28 cellular contexts compared by ENCODE assay signal in the genomic region with DNA sequence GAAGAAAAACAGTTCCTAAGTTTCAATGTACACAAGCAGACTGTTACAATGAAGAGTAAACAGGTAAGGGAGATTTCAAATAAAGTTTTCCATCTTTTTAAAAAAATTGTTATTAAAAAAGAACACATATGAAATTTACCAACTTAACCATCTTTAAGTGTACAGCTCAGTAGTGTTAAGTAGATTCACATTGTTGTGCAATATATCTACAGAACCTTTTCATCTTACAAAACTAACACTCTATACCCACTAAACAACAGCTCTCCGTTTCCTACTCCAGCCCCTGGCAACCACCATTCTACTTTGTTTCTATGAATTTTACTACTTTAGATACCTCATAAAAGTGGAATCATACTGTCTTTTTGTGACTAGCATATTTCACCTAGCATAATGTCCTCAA.
"Had no signal": no experiment of that assay in that cellular context is flagged by ENCODE, and none has a peak within 500 bp of the region (broad histone marks: within the 10 kb centered on the region; RNA-seq: fewer than 3 reads in every experiment).

No MANE protein-coding gene starts in this region.

- H3K27ac ChIP-seq: neural progenitor cell, ovary, parathyroid adenoma, psoas muscle, skin epidermis, spleen, suprapubic skin, testis, tibial artery, transverse colon, upper lobe of right lung, uterus had no signal

- H3K36me3 ChIP-seq: neural progenitor cell, ovary, spleen, suprapubic skin, tibial artery, transverse colon, upper lobe of right lung, uterus had no signal

- H3K4me2 ChIP-seq: neural progenitor cell, smooth muscle cell had no signal

- H3K9me3 ChIP-seq: ovary, psoas muscle, suprapubic skin, testis, tibial artery, transverse colon, upper lobe of right lung, uterus had no signal

- H3K4me3 ChIP-seq: neural progenitor cell, ovary, psoas muscle, skin epidermis, smooth muscle cell, spleen, suprapubic skin, testis, tibial artery, transverse colon, upper lobe of right lung, uterus had no signal

- H3K4me1 ChIP-seq: parathyroid adenoma, psoas muscle, spleen, testis, transverse colon, upper lobe of right lung, uterus had no signal

- DNase-seq: natural killer cell; occipital lobe; ovary; posterior cingulate gyrus; psoas muscle; right cardiac atrium; spleen; stimulated activated CD4-positive, alpha-beta T cell treated with anti-CD3 and anti-CD28 coated beads, Interleukin-12 subunit alpha, Interleukin-12 subunit beta, amount 100 ng/mL, for 4 hours; stimulated activated CD4-positive, alpha-beta T cell treated with anti-CD3 and anti-CD28 coated beads, Interleukin-1b, Interleukin-23, amount 100 ng/mL, for 48 hours; stimulated activated CD4-positive, alpha-beta T cell treated with anti-CD3 and anti-CD28 coated beads, Interleukin-4, amount 100 ng/mL, for 1 hour; stimulated activated CD4-positive, alpha-beta T cell treated with anti-CD3 and anti-CD28 coated beads, Interleukin-4, amount 100 ng/mL, for 4 hours; stimulated activated CD8-positive, alpha-beta memory T cell treated with anti-CD3 and anti-CD28 coated beads, Interleukin-4, amount 100 ng/mL, for 48 hours; stimulated activated naive CD4-positive, alpha-beta T cell; stimulated activated naive CD8-positive, alpha-beta T cell treated with anti-CD3 and anti-CD28 coated beads, Interleukin-15, amount 100 ng/mL, for 72 hours; stimulated activated naive CD8-positive, alpha-beta T cell treated with anti-CD3 and anti-CD28 coated beads, Interleukin-15, Interleukin-2, amounts not matched to agents 100 U/mL and 50 U/mL, for 24 hours; substantia nigra; testis; tibial artery; transverse colon; upper lobe of right lung; uterus had no signal

- H3K27me3 ChIP-seq: neural progenitor cell, ovary, spleen, suprapubic skin, testis, tibial artery, transverse colon, upper lobe of right lung, uterus had no signal

- H3K9ac ChIP-seq: neural progenitor cell, parathyroid adenoma had no signal

- ATAC-seq: natural killer cell; psoas muscle; right cardiac atrium; sciatic nerve; stimulated activated memory B cell treated with anti-CD40 and anti-IgM and Interleukin-4, amounts not matched to agents 10 μg/mL and 1 μg/mL and 100 μg/mL, for 72 hours; stimulated activated naive CD8-positive, alpha-beta T cell treated with anti-CD3 and anti-CD28 coated beads, Interleukin-15, amount 100 ng/mL, for 72 hours; stimulated activated naive CD8-positive, alpha-beta T cell treated with anti-CD3 and anti-CD28 coated beads, Interleukin-15, Interleukin-2, amounts not matched to agents 100 U/mL and 50 U/mL, for 24 hours; upper lobe of right lung had no signal

- H2AFZ ChIP-seq: neural progenitor cell, parathyroid adenoma had no signal
